Comparison of ENCODE assay signal across 9 cellular contexts in genomic region chr1:210239295-210240155, GRCh38. TPM values are rescaled to one million over a fixed set of nuclear protein-coding genes. Genes with fewer than 3 reads are reported as not detected.
DNase-seq lines count a peak whose midpoint lies in the region; ATAC-seq and TF ChIP-seq lines count a peak whose summit lies in the region.
"Had no signal": no experiment of that assay in that cellular context is flagged by ENCODE, and none has a peak within 500 bp of the region (broad histone marks: within the 10 kb centered on the region; RNA-seq: fewer than 3 reads in every experiment).

No MANE protein-coding gene starts in this region.

- in situ Hi-C loops in astrocyte of the cerebellum (cut with HindIII; ENCODE audit: low sequenced_read_pairs): no loop called here

- peak; percentile 74 for TF ChIP-seq CTCF in astrocyte of the cerebellum (IDR thresholded peaks at IDR 0.05; ENCODE audit: low read depth, low read length, missing control alignments)

- no peaks in the 10 kb centered on the region for H3K9me3 Mint-ChIP-seq in stimulated activated naive CD8-positive, alpha-beta T cell treated with anti-CD3 and anti-CD28 coated beads, Interleukin-15, amount 100 ng/mL, for 72 hours

- no peak overlapping the region for H3K27ac Mint-ChIP-seq in stimulated activated naive CD8-positive, alpha-beta T cell treated with anti-CD3 and anti-CD28 coated beads, Interleukin-15, amount 100 ng/mL, for 72 hours

- no peak for DNase-seq in left cardiac atrium
- no peak for DNase-seq in Right ventricle myocardium superior
- peak; percentile 82 for DNase-seq in astrocyte of the cerebellum (ENCODE audit: low read depth)
- DNase-seq in kidney tubule cell (ENCODE audit: low spot score): peak; percentile 85
- DNase-seq in stimulated activated naive CD8-positive, alpha-beta T cell treated with anti-CD3 and anti-CD28 coated beads, Interleukin-15, amount 100 ng/mL, for 72 hours: no peak
- DNase-seq in DMS79 treated with DMSO at 0.1 percent for 48 hours (lab: John Stamatoyannopoulos, UW): no peak

- ATAC-seq in left cardiac atrium (peak; percentile 24 to 39), Right ventricle myocardium superior (ENCODE audit: poor library complexity) (no peak), GM21576 (IDR thresholded peaks at IDR 0.05; ENCODE audit: unreplicated experiment) (no peak), HG03354 (IDR thresholded peaks at IDR 0.05; ENCODE audit: poor library complexity, severe bottlenecking, unreplicated experiment) (no peak)
- no peak for ATAC-seq in stimulated activated naive CD8-positive, alpha-beta T cell treated with anti-CD3 and anti-CD28 coated beads, Interleukin-15, amount 100 ng/mL, for 72 hours

- no peak overlapping the region for H3K4me3 ChIP-seq in astrocyte of the cerebellum (ENCODE audit: low read depth, low read length)

- H3K4me1 Mint-ChIP-seq in stimulated activated naive CD8-positive, alpha-beta T cell treated with anti-CD3 and anti-CD28 coated beads, Interleukin-15, amount 100 ng/mL, for 72 hours: peaks cover under 1% of the 10 kb centered on the region

- peaks cover 79% of the 10 kb centered on the region for H3K27me3 Mint-ChIP-seq in stimulated activated naive CD8-positive, alpha-beta T cell treated with anti-CD3 and anti-CD28 coated beads, Interleukin-15, amount 100 ng/mL, for 72 hours

- intact Hi-C loops in left cardiac atrium (cut with DNase I): loop anchor here in 1 of 2 donors (5.0 kb wide), 1 partner anchor 53 kb away; no protein-coding TSS in a partner anchor
- intact Hi-C loops in Right ventricle myocardium superior (cut with DNase I): no loop called here

- no peak overlapping the region for H3K4me3 Mint-ChIP-seq in stimulated activated naive CD8-positive, alpha-beta T cell treated with anti-CD3 and anti-CD28 coated beads, Interleukin-15, amount 100 ng/mL, for 72 hours

RNA-seq across cellular contexts. Expression of gene SERTAD4, which starts 6.9 kb away (rescaled TPM):
- total RNA-seq in left cardiac atrium: 1 to 10 TPM; 5.2 to 7.0 TPM
- total RNA-seq in Right ventricle myocardium superior: 4.7 TPM
- total RNA-seq: T-helper 1 cell treated with Interleukin-12 subunit alpha and Interleukin-12 subunit beta and Interleukin-4 antibody, amounts not matched to agents 30 ng/mL and 1 ng/mL, for 36 hours had no signal

Comparison
In these comparisons a context has a peak if more than half of its experiments do, and no peak if none do; other contexts are left out.
1. ATAC-seq: peak in left cardiac atrium (2 of 2); none in Right ventricle myocardium superior (single experiment), stimulated activated naive CD8-positive, alpha-beta T cell treated with anti-CD3 and anti-CD28 coated beads, Interleukin-15, amount 100 ng/mL, for 72 hours (single experiment), GM21576 (single experiment) and HG03354 (single experiment).
2. DNase-seq: peak in astrocyte of the cerebellum (single experiment) and kidney tubule cell (single experiment); none in left cardiac atrium (single experiment), Right ventricle myocardium superior (single experiment), stimulated activated naive CD8-positive, alpha-beta T cell treated with anti-CD3 and anti-CD28 coated beads, Interleukin-15, amount 100 ng/mL, for 72 hours (0 of 2) and DMS79 treated with DMSO at 0.1 percent for 48 hours (single experiment).